ENCODE assay signal across 8 cellular contexts in the genomic region with DNA sequence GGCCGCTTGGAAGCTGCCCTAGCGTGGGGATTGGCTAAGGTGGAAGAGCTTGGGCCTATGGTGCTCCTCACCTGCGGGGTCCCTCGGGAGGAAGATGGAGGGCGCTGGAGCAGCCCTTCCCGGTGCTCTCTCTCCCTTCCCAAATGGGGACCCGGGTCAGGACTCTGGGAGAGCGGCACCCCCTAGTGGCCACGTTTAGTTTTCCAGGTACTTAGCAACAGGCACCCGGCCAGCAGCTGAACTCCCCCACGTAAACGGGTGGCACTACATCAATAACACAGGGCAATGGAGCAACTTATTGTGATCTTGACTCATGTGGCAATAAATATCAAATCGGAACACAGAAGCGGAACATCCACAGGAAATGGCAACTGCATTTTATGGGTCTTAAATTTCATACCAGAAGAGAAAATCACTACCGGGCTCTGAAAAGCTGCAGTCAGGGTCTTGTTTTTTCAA.
DNase-seq lines count a peak whose midpoint lies in the region; FAIRE-seq and TF ChIP-seq lines count a peak whose summit lies in the region.

No MANE protein-coding gene starts in this region.

- H3K9me3 Mint-ChIP-seq in MCF 10A (ENCODE audit: unreplicated experiment) = no peaks in the 10 kb centered on the region

- TF ChIP-seq POLR2A in GM12891 (IDR thresholded peaks at IDR 0.05; ENCODE audit: low read depth, low read length) = no peak

- H3K27me3 Mint-ChIP-seq in MCF 10A (ENCODE audit: insufficient read depth, unreplicated experiment) = peaks cover 17% of the 10 kb centered on the region

- CTCF ChIA-PET in MCF 10A (lab: Yijun Ruan, JAX) = interaction anchor here (0.6 to 2.1 kb wide), 28 partner anchors 9 to 1060 kb away, joined by 3 to 8 read pairs (median 4); no protein-coding TSS in a partner anchor

- no peaks in the 10 kb centered on the region for H3K9me3 ChIP-seq in OCI-LY3 (ENCODE audit: insufficient read depth, low read length)
- H3K9me3 ChIP-seq in kidney (ENCODE audit: control insufficient read depth in 1 of 2, low read length in 2 of 2) = no peaks in the 10 kb centered on the region

- H2AFZ ChIP-seq in OCI-LY3 (ENCODE audit: low read depth, low read length) = peak overlapping the region; percentile 51

- H4K20me1 ChIP-seq in OCI-LY3 (ENCODE audit: insufficient read depth, low read length) = no peaks in the 10 kb centered on the region

- no peaks in the 10 kb centered on the region; the same call in 1 of the 2 replicates for H3K4me1 ChIP-seq in OCI-LY3 (ENCODE audit: low read length)
- peaks cover 2 to 12% of the 10 kb centered on the region in 2 donors for H3K4me1 ChIP-seq in kidney (ENCODE audit: control insufficient read depth in 1 of 2, insufficient read depth in 1 of 2, low read depth in 1 of 2, low read length in 2 of 2)

- TF ChIP-seq CTCF in HL-60 (IDR thresholded peaks at IDR 0.05; ENCODE audit: insufficient read depth, low read length) (peak; percentile 19), OCI-LY3 (IDR thresholded peaks at IDR 0.05; ENCODE audit: low read depth, low read length) (peak; percentile 90), MCF 10A (IDR thresholded peaks at IDR 0.05; ENCODE audit: unreplicated experiment) (peak; percentile 78), kidney (IDR thresholded peaks at IDR 0.05; ENCODE audit: borderline replicate concordance, extremely low read depth, insufficient read depth) (peak; percentile 60)

- BruUV-seq in MCF 10A (replicated peaks; lab: Mats Ljungman, UMichigan) = no TSS peak

- H3K36me3 Mint-ChIP-seq in MCF 10A (ENCODE audit: insufficient read depth, unreplicated experiment) = no peaks in the 10 kb centered on the region

- intact Hi-C loops in MCF 10A (cut with micrococcal nuclease) = loop anchor here (1.0 to 10.0 kb wide), 5 partner anchors 167 to 1028 kb away; partner anchors contain the start of gene NTRK2
- intact Hi-C loops in kidney (cut with DNase I) = no loop called here

- POLR2A ChIA-PET in MCF 10A (lab: Yijun Ruan, JAX) = interaction anchor here (0.8 kb wide), 1 partner anchor 1028 kb away, joined by 3 read pairs; no protein-coding TSS in a partner anchor

- no peak overlapping the region for H3K9ac ChIP-seq in OCI-LY3 (ENCODE audit: low read length)
- H3K9ac ChIP-seq in kidney (ENCODE audit: low read length in 2 of 2) = no peak overlapping the region

- H3K4me2 ChIP-seq in OCI-LY3 (ENCODE audit: low read length) = peak overlapping the region; percentile 48

- H3K27ac Mint-ChIP-seq in MCF 10A (ENCODE audit: low read depth, unreplicated experiment) = no peak overlapping the region

- H3K27ac ChIP-seq in HL-60 (replicated peaks) = no peak overlapping the region
- no peak overlapping the region for H3K27ac ChIP-seq in OCI-LY3 (ENCODE audit: low read length)
- H3K27ac ChIP-seq in kidney (ENCODE audit: low read depth in 2 of 2, low read length in 2 of 2) = no peak overlapping the region

- DNase-seq in AG08396 (ENCODE audit: low spot score) (peak; percentile 12), GM12891 (ENCODE audit: insufficient read length, low spot score) (peak; percentile 41), HL-60 (ENCODE audit: low read depth in 1 of 2, low spot score in 1 of 2) (peak; percentile 38 to 60), MCF 10A (ENCODE audit: unreplicated experiment) (peak; percentile 72), kidney (peak; percentile 83), amniotic stem cell (lab: John Stamatoyannopoulos, UW) (no peak)
- DNase-seq in stimulated activated CD4-positive, alpha-beta T cell treated with anti-CD3 and anti-CD28 coated beads, Interleukin-4, amount 100 ng/mL, for 24 hours = peak; percentile 30

- H3K4me1 Mint-ChIP-seq in MCF 10A (ENCODE audit: insufficient read depth, unreplicated experiment) = peaks cover 5% of the 10 kb centered on the region

- FAIRE-seq in GM12891 (lab: Jason Lieb, UNC) (peak; percentile 5), kidney (lab: Jason Lieb, UNC) (no peak)

- no peaks in the 10 kb centered on the region for H3K79me2 ChIP-seq in OCI-LY3 (ENCODE audit: low read length)

- no peaks in the 10 kb centered on the region for H3K36me3 ChIP-seq in OCI-LY3 (replicated peaks; ENCODE audit: low read depth, low read length)
- H3K36me3 ChIP-seq in kidney (ENCODE audit: control insufficient read depth in 1 of 2, insufficient read depth in 2 of 2, low read length in 2 of 2) = no peaks in the 10 kb centered on the region

- no peak overlapping the region for H3K4me3 Mint-ChIP-seq in MCF 10A (ENCODE audit: unreplicated experiment)

- no peak overlapping the region for H3K4me3 ChIP-seq in HL-60 (replicated peaks; ENCODE audit: insufficient read depth, low read length)
- H3K4me3 ChIP-seq in OCI-LY3 (ENCODE audit: low read length) = no peak overlapping the region
- H3K4me3 ChIP-seq in kidney (ENCODE audit: low read length in 2 of 2) = no peak overlapping the region

- H3K27me3 ChIP-seq in HL-60 (ENCODE audit: insufficient read depth, poor library complexity, severe bottlenecking) (no peaks in the 10 kb centered on the region), OCI-LY3 (ENCODE audit: low read depth, low read length) (peaks cover 9% of the 10 kb centered on the region; the same call in 1 of the 2 replicates)

TF ChIP-seq in GM12891, 5 proteins besides CTCF, POLR2A, EP300 and RAD21:
- TF ChIP-seq SPI1 (IDR thresholded peaks at IDR 0.05; ENCODE audit: low read depth, low read length) (no peak), PAX5 (IDR thresholded peaks at IDR 0.05; ENCODE audit: insufficient read depth, low read length, severe bottlenecking) (no peak), POU2F2 (IDR thresholded peaks at IDR 0.05; ENCODE audit: low read depth, low read length) (no peak), POLR2AphosphoS5 (IDR thresholded peaks at IDR 0.05; ENCODE audit: low read depth, low read length) (no peak), TAF1 (IDR thresholded peaks at IDR 0.05; ENCODE audit: low read depth, low read length) (no peak)

Comparison
In these comparisons a context has a peak if more than half of its experiments do, and no peak if none do; other contexts are left out.
1. CTCF ChIP-seq: peak in every context shown above with its lines; median percentile 90 in OCI-LY3; 78 in MCF 10A; 60 in kidney; 19 in HL-60.